Comparison of ENCODE assay signal across 1 cellular context in the genomic region with DNA sequence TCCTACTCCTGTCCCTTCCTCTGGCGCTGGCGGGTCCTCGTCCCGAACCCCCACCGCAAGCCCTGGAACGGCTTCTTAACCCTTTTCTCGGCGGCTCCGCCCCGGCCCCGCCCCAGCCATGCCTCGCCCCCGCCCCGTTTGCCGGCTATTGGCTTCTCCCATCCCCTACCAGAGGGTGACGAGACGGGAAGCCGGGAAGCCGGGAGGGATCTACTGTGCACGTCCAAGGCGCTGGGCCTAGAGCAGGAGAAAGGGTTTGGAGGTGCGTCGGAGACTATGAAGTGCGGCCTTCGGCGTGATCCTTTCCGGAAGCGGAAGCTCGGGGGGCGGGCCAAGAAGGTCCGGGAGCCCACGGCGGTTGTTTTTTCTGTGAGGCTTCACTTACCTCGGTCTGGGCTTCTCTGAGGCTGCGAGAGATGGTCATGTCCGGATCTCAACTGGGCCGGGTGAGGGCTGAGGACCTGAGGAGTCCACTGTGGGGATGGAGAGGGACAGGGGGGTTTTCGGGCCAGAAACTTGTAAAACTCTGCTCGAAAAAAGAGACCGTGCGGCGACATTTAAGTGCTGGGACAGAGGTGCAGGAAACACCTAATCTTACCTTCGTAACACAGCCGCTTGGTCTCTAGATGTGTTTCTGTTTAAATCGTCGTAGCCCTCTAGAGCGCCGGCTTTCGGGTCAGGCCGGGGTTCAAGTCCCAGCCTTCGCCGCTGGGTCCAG.
A peak's percentile ranks its signal among the peaks of the same experiment; 100 is the strongest.
TF ChIP-seq lines count a peak whose summit lies in the region.

No MANE protein-coding gene starts in this region.

TF ChIP-seq in H1, 55 proteins besides CTCF, POLR2A, EP300 and RAD21 (continued from another document):
- no peak for TF ChIP-seq USF2 (IDR thresholded peaks at IDR 0.05; ENCODE audit: low read length)
- no peak for TF ChIP-seq SIRT6 (IDR thresholded peaks at IDR 0.05; ENCODE audit: low read length)
- TF ChIP-seq SIX5 (IDR thresholded peaks at IDR 0.05; ENCODE audit: low read depth, low read length), result no peak
- TF ChIP-seq NRF1 (IDR thresholded peaks at IDR 0.05; ENCODE audit: low read depth, low read length), result no peak
- TF ChIP-seq ASH2L (IDR thresholded peaks at IDR 0.05; ENCODE audit: low read length), result peak; percentile 49
- peak; percentile 83; the same call in 1 of the 2 replicates for TF ChIP-seq GABPA (IDR thresholded peaks at IDR 0.05; ENCODE audit: borderline replicate concordance, insufficient read depth, low read length)
- TF ChIP-seq TEAD4 (IDR thresholded peaks at IDR 0.05; ENCODE audit: low read depth, low read length), result no peak
- TF ChIP-seq, protein P1, sequence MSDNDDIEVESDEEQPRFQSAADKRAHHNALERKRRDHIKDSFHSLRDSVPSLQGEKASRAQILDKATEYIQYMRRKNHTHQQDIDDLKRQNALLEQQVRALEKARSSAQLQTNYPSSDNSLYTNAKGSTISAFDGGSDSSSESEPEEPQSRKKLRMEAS (IDR thresholded peaks at IDR 0.05), result peak; percentile 13; the same call in 1 of the 2 replicates
- TF ChIP-seq, protein P2, sequence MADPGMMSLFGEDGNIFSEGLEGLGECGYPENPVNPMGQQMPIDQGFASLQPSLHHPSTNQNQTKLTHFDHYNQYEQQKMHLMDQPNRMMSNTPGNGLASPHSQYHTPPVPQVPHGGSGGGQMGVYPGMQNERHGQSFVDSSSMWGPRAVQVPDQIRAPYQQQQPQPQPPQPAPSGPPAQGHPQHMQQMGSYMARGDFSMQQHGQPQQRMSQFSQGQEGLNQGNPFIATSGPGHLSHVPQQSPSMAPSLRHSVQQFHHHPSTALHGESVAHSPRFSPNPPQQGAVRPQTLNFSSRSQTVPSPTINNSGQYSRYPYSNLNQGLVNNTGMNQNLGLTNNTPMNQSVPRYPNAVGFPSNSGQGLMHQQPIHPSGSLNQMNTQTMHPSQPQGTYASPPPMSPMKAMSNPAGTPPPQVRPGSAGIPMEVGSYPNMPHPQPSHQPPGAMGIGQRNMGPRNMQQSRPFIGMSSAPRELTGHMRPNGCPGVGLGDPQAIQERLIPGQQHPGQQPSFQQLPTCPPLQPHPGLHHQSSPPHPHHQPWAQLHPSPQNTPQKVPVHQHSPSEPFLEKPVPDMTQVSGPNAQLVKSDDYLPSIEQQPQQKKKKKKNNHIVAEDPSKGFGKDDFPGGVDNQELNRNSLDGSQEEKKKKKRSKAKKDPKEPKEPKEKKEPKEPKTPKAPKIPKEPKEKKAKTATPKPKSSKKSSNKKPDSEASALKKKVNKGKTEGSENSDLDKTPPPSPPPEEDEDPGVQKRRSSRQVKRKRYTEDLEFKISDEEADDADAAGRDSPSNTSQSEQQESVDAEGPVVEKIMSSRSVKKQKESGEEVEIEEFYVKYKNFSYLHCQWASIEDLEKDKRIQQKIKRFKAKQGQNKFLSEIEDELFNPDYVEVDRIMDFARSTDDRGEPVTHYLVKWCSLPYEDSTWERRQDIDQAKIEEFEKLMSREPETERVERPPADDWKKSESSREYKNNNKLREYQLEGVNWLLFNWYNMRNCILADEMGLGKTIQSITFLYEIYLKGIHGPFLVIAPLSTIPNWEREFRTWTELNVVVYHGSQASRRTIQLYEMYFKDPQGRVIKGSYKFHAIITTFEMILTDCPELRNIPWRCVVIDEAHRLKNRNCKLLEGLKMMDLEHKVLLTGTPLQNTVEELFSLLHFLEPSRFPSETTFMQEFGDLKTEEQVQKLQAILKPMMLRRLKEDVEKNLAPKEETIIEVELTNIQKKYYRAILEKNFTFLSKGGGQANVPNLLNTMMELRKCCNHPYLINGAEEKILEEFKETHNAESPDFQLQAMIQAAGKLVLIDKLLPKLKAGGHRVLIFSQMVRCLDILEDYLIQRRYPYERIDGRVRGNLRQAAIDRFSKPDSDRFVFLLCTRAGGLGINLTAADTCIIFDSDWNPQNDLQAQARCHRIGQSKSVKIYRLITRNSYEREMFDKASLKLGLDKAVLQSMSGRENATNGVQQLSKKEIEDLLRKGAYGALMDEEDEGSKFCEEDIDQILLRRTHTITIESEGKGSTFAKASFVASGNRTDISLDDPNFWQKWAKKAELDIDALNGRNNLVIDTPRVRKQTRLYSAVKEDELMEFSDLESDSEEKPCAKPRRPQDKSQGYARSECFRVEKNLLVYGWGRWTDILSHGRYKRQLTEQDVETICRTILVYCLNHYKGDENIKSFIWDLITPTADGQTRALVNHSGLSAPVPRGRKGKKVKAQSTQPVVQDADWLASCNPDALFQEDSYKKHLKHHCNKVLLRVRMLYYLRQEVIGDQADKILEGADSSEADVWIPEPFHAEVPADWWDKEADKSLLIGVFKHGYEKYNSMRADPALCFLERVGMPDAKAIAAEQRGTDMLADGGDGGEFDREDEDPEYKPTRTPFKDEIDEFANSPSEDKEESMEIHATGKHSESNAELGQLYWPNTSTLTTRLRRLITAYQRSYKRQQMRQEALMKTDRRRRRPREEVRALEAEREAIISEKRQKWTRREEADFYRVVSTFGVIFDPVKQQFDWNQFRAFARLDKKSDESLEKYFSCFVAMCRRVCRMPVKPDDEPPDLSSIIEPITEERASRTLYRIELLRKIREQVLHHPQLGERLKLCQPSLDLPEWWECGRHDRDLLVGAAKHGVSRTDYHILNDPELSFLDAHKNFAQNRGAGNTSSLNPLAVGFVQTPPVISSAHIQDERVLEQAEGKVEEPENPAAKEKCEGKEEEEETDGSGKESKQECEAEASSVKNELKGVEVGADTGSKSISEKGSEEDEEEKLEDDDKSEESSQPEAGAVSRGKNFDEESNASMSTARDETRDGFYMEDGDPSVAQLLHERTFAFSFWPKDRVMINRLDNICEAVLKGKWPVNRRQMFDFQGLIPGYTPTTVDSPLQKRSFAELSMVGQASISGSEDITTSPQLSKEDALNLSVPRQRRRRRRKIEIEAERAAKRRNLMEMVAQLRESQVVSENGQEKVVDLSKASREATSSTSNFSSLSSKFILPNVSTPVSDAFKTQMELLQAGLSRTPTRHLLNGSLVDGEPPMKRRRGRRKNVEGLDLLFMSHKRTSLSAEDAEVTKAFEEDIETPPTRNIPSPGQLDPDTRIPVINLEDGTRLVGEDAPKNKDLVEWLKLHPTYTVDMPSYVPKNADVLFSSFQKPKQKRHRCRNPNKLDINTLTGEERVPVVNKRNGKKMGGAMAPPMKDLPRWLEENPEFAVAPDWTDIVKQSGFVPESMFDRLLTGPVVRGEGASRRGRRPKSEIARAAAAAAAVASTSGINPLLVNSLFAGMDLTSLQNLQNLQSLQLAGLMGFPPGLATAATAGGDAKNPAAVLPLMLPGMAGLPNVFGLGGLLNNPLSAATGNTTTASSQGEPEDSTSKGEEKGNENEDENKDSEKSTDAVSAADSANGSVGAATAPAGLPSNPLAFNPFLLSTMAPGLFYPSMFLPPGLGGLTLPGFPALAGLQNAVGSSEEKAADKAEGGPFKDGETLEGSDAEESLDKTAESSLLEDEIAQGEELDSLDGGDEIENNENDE (IDR thresholded peaks at IDR 0.05; ENCODE audit: insufficient replicate concordance, low read length), result no peak
- TF ChIP-seq E2F6 (IDR thresholded peaks at IDR 0.05), result no peak
- peak; percentile 63 for TF ChIP-seq PHF8 (conservative IDR thresholded peaks at IDR 0.05; ENCODE audit: low read depth, low read length)
- TF ChIP-seq HDAC6 (IDR thresholded peaks at IDR 0.05; ENCODE audit: low read depth, low read length), result no peak
- TF ChIP-seq SUZ12 (IDR thresholded peaks at IDR 0.05; ENCODE audit: low read length), result no peak
- peak; percentile 67 for TF ChIP-seq KDM4A (IDR thresholded peaks at IDR 0.05; ENCODE audit: low read depth, low read length, severe bottlenecking)
- no peak for TF ChIP-seq EGR1 (IDR thresholded peaks at IDR 0.05; ENCODE audit: borderline replicate concordance, low read depth, low read length)
- TF ChIP-seq CBX8 (IDR thresholded peaks at IDR 0.05; ENCODE audit: borderline replicate concordance, low read depth, low read length), result no peak
- no peak for TF ChIP-seq JUN (IDR thresholded peaks at IDR 0.05; ENCODE audit: low read depth, low read length)
- no peak for TF ChIP-seq TAF7 (optimal IDR thresholded peaks at IDR 0.05; ENCODE audit: borderline replicate concordance, low read depth, low read length)
- no peak for TF ChIP-seq GTF2F1 (IDR thresholded peaks at IDR 0.05; ENCODE audit: borderline replicate concordance, low read depth, low read length)
- no peak for TF ChIP-seq SP1 (IDR thresholded peaks at IDR 0.05; ENCODE audit: low read depth, low read length)
- TF ChIP-seq CREB1 (IDR thresholded peaks at IDR 0.05), result no peak
- peak; percentile 63 for TF ChIP-seq POLR2AphosphoS5 (IDR thresholded peaks at IDR 0.05; ENCODE audit: low read depth, low read length)
- TF ChIP-seq CTBP2 (IDR thresholded peaks at IDR 0.05; ENCODE audit: borderline replicate concordance, insufficient read depth, insufficient read length, low read length), result no peak
